Comparison of ENCODE assay signal across 8 cellular contexts in the genomic region with DNA sequence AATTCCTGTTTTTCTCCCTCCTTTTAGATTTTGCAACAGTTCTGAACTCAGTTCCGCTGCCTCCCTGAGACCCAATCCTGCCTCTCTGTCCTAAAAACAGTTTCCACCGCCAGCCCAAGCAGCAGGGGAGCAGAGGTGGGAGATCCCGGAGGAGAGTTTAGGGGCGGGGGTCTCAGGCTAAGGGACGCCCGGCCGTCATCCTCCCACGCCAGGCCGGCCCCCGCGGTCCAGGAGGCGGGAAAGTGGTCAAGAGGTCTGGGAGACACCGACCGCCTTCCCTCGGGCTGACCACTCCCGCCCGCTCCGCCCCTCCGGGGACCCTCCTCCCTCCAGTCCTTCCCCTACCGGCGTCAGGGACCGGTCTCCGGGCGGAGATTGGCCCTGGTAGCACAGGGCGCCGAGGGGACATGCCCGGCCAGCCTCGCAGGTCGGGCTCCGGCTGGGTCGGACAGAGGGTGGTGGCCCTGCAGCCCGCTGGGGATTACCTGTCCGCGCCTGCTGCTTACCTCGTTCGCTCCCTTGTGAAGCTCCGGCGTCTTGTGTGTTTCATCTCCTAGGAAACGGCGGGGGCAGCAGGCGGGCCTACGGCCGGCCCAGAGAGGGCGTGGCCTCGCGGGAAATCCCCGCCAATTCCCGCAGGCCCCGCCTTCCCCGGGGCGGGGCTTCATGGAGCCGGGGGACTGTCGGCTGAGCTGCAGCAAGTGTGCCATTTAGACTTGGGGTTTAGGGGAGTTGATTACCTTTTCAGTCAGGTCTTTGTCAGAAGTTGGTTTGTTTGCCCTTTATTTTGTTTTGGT. TPM values are rescaled to one million over a fixed set of nuclear protein-coding genes. Genes with fewer than 3 reads are reported as not detected.
DNase-seq lines count a peak whose midpoint lies in the region; ATAC-seq, FAIRE-seq and TF ChIP-seq lines count a peak whose summit lies in the region.

A gene with protein sequence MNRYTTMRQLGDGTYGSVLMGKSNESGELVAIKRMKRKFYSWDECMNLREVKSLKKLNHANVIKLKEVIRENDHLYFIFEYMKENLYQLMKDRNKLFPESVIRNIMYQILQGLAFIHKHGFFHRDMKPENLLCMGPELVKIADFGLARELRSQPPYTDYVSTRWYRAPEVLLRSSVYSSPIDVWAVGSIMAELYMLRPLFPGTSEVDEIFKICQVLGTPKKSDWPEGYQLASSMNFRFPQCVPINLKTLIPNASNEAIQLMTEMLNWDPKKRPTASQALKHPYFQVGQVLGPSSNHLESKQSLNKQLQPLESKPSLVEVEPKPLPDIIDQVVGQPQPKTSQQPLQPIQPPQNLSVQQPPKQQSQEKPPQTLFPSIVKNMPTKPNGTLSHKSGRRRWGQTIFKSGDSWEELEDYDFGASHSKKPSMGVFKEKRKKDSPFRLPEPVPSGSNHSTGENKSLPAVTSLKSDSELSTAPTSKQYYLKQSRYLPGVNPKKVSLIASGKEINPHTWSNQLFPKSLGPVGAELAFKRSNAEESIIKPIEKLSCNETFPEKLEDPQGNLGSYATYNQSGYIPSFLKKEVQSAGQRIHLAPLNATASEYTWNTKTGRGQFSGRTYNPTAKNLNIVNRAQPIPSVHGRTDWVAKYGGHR (minus strand): TSS at position 543 of the 797 bp plus-strand sequence. CDS start 7,891 bp downstream, outside the sequence.

- TF ChIP-seq CTCF in GM20000 (IDR thresholded peaks at IDR 0.05; ENCODE audit: extremely low read depth, missing control alignments) (no peak), mesothelial cell of epicardium (IDR thresholded peaks at IDR 0.05; ENCODE audit: unreplicated experiment) (no peak)

- peak; percentile 92 for ATAC-seq in activated CD8-positive, alpha-beta memory T cell treated with anti-CD3 and anti-CD28 coated beads, Interleukin-2, amount 10 ng/mL, durations not matched to agents 7 days and 5 days

- H3K9me3 Mint-ChIP-seq in activated CD8-positive, alpha-beta memory T cell treated with anti-CD3 and anti-CD28 coated beads, Interleukin-2, amount 10 ng/mL, durations not matched to agents 7 days and 5 days (ENCODE audit: low read depth) = peaks cover 11% of the 10 kb centered on the region
- peaks cover 5% of the 10 kb centered on the region for H3K9me3 Mint-ChIP-seq in mesothelial cell of epicardium

- H3K36me3 Mint-ChIP-seq in activated CD8-positive, alpha-beta memory T cell treated with anti-CD3 and anti-CD28 coated beads, Interleukin-2, amount 10 ng/mL, durations not matched to agents 7 days and 5 days = peaks cover 13% of the 10 kb centered on the region
- peaks cover 5% of the 10 kb centered on the region for H3K36me3 Mint-ChIP-seq in mesothelial cell of epicardium

- CTCF ChIA-PET in activated CD8-positive, alpha-beta memory T cell treated with anti-CD3 and anti-CD28 coated beads, Interleukin-2, amount 10 ng/mL, durations not matched to agents 7 days and 5 days (lab: Charles Lee) = interaction anchor here (1.6 to 2.1 kb wide), 3 partner anchors 11 to 36 kb away, joined by 4 to 10 read pairs (median 7); no protein-coding TSS in a partner anchor

- peak; percentile 88 for FAIRE-seq in endometrium (lab: Jason Lieb, UNC)

- peaks cover 31% of the 10 kb centered on the region for H3K4me1 Mint-ChIP-seq in activated CD8-positive, alpha-beta memory T cell treated with anti-CD3 and anti-CD28 coated beads, Interleukin-2, amount 10 ng/mL, durations not matched to agents 7 days and 5 days
- peaks cover 13% of the 10 kb centered on the region for H3K4me1 Mint-ChIP-seq in mesothelial cell of epicardium

- peak; percentile 86 for DNase-seq in COLO668 (lab: John Stamatoyannopoulos, UW; ENCODE audit: unreplicated experiment)
- DNase-seq in GM20000 (ENCODE audit: low spot score) = peak; percentile 95
- peak; percentile 41 for DNase-seq in HS-27A (ENCODE audit: low read depth)
- peak; percentile 83 to 89 for DNase-seq in NOMO-1 (lab: John Stamatoyannopoulos, UW; ENCODE audit: unreplicated experiment in 2 of 2)
- peak; percentile 92 for DNase-seq in activated CD8-positive, alpha-beta memory T cell treated with anti-CD3 and anti-CD28 coated beads, Interleukin-2, amount 10 ng/mL, durations not matched to agents 7 days and 5 days
- peak; percentile 80 to 92 for DNase-seq in mesothelial cell of epicardium (ENCODE audit: low spot score in 2 of 2, unreplicated experiment in 2 of 2)
- peak; percentile 63 for DNase-seq in stimulated activated CD8-positive, alpha-beta memory T cell treated with anti-CD3 and anti-CD28 coated beads, Interleukin-15, amount 100 ng/mL, for 24 hours (ENCODE audit: low read depth)

- H3K27me3 Mint-ChIP-seq in activated CD8-positive, alpha-beta memory T cell treated with anti-CD3 and anti-CD28 coated beads, Interleukin-2, amount 10 ng/mL, durations not matched to agents 7 days and 5 days = peaks cover 34% of the 10 kb centered on the region
- H3K27me3 Mint-ChIP-seq in mesothelial cell of epicardium (ENCODE audit: low read depth) = peaks cover 42% of the 10 kb centered on the region

- H3K4me3 Mint-ChIP-seq in activated CD8-positive, alpha-beta memory T cell treated with anti-CD3 and anti-CD28 coated beads, Interleukin-2, amount 10 ng/mL, durations not matched to agents 7 days and 5 days = peak within 1 kb of the TSS; percentile 77
- peak within 1 kb of the TSS; percentile 82 for H3K4me3 Mint-ChIP-seq in mesothelial cell of epicardium

- peak within 1 kb of the TSS; percentile 95 for H3K27ac Mint-ChIP-seq in activated CD8-positive, alpha-beta memory T cell treated with anti-CD3 and anti-CD28 coated beads, Interleukin-2, amount 10 ng/mL, durations not matched to agents 7 days and 5 days
- H3K27ac Mint-ChIP-seq in mesothelial cell of epicardium = peak within 1 kb of the TSS; percentile 77

RNA-seq across cellular contexts. Expression of the gene that starts here (rescaled TPM):
- total RNA-seq in activated CD8-positive, alpha-beta memory T cell treated with anti-CD3 and anti-CD28 coated beads, Interleukin-2, amount 10 ng/mL, durations not matched to agents 7 days and 5 days = under 1 TPM; 0.26 to 0.82 TPM
- 0.14 to 0.25 TPM (median 0.24 TPM) in 3 replicates for total RNA-seq in mesothelial cell of epicardium

Comparison
In these comparisons a context has a peak if more than half of its experiments do, and no peak if none do; other contexts are left out.
1. Peak in every context shown above with its lines: DNase-seq and ATAC-seq.
2. Peak in DNase-seq and ATAC-seq in activated CD8-positive, alpha-beta memory T cell treated with anti-CD3 and anti-CD28 coated beads, Interleukin-2, amount 10 ng/mL, durations not matched to agents 7 days and 5 days; RNA of the gene not detected or under 1 TPM.
3. Peak in DNase-seq in mesothelial cell of epicardium; RNA of the gene not detected or under 1 TPM.
4. DNase-seq: peak in every context shown above with its lines; median percentile 95 in GM20000; 92 in activated CD8-positive, alpha-beta memory T cell treated with anti-CD3 and anti-CD28 coated beads, Interleukin-2, amount 10 ng/mL, durations not matched to agents 7 days and 5 days; 86 in COLO668; 86 in NOMO-1; 86 in mesothelial cell of epicardium; 63 in stimulated activated CD8-positive, alpha-beta memory T cell treated with anti-CD3 and anti-CD28 coated beads, Interleukin-15, amount 100 ng/mL, for 24 hours; 41 in HS-27A.